In genomic region chr11:27055065-27055682, GRCh38 we compare ENCODE assay signal across 11 cellular contexts. TPM values are rescaled to one million over a fixed set of nuclear protein-coding genes. Genes with fewer than 3 reads are reported as not detected.
A peak's percentile ranks its signal among the peaks of the same experiment; 100 is the strongest.
DNase-seq lines count a peak whose midpoint lies in the region; ATAC-seq and TF ChIP-seq lines count a peak whose summit lies in the region.
"Had no signal": no experiment of that assay in that cellular context is flagged by ENCODE, and none has a peak within 500 bp of the region (broad histone marks: within the 10 kb centered on the region; RNA-seq: fewer than 3 reads in every experiment).

No MANE protein-coding gene starts in this region.

- H4K20me1 ChIP-seq in Karpas-422 (ENCODE audit: insufficient read depth, low read depth, low read length), result no peaks in the 10 kb centered on the region

- H3K9ac ChIP-seq in subcutaneous abdominal adipose tissue (ENCODE audit: low read length in 5 of 5) (no peak overlapping the region), Karpas-422 (ENCODE audit: low read length) (no peak overlapping the region)

- TF ChIP-seq CTCF in astrocyte of the cerebellum (IDR thresholded peaks at IDR 0.05; ENCODE audit: low read depth, low read length, missing control alignments) (no peak), kidney epithelial cell (IDR thresholded peaks at IDR 0.05; ENCODE audit: insufficient read depth, low read length, poor library complexity, severe bottlenecking) (no peak), lower leg skin (IDR thresholded peaks at IDR 0.05) (no peak)

- no peak overlapping the region for H2AFZ ChIP-seq in Karpas-422 (ENCODE audit: low read length)

- DNase-seq in LHCN-M2 (ENCODE audit: low read depth) (peak; percentile 77), astrocyte of the cerebellum (ENCODE audit: low read depth) (peak; percentile 20), kidney epithelial cell (ENCODE audit: low read depth) (peak; percentile 32), lower leg skin (ENCODE audit: low spot score in 2 of 2) (no peak), Karpas-422 (no peak)
- DNase-seq: activated CD4-positive, alpha-beta T cell treated with anti-CD3 and anti-CD28 coated beads, Interleukin-2, amount 50 U/mL, for 48 hours; activated gamma-delta T cell treated with Interleukin-2 at 50 U/mL for 16 hours; HCEC 1CT; NCI-H2081 treated with DMSO at 0.1 percent for 48 hours had no signal

- H3K27me3 ChIP-seq in kidney epithelial cell (ENCODE audit: control insufficient read depth, insufficient read depth, low read length) (no peaks in the 10 kb centered on the region), subcutaneous abdominal adipose tissue (ENCODE audit: control insufficient read depth in 5 of 5, insufficient read depth in 4 of 5, low read length in 5 of 5) (no peaks in the 10 kb centered on the region), Karpas-422 (ENCODE audit: low read length) (no peaks in the 10 kb centered on the region)

- ATAC-seq in GM19452 (IDR thresholded peaks at IDR 0.05; ENCODE audit: unreplicated experiment), result no peak

- no peaks in the 10 kb centered on the region for H3K9me2 ChIP-seq in Karpas-422 (replicated peaks; ENCODE audit: insufficient read depth, low read length)

- H3K27ac ChIP-seq in subcutaneous abdominal adipose tissue (ENCODE audit: low read depth, low read length) (peak overlapping the region; percentile 8), Karpas-422 (ENCODE audit: low read length) (no peak overlapping the region)

- H3K79me2 ChIP-seq in Karpas-422 (ENCODE audit: low read length), result no peaks in the 10 kb centered on the region

- H3K4me3 ChIP-seq in astrocyte of the cerebellum (ENCODE audit: low read depth, low read length) (no peak overlapping the region), kidney epithelial cell (ENCODE audit: low read depth, low read length) (no peak overlapping the region), subcutaneous abdominal adipose tissue (ENCODE audit: low read depth in 1 of 5, low read length in 5 of 5) (no peak overlapping the region), lower leg skin (ENCODE audit: low read depth, poor library complexity, severe bottlenecking) (no peak overlapping the region), Karpas-422 (ENCODE audit: low read length) (no peak overlapping the region)

- no peak for TF ChIP-seq POLR2A in lower leg skin (IDR thresholded peaks at IDR 0.05)

- H3K9me3 ChIP-seq in subcutaneous abdominal adipose tissue (ENCODE audit: control insufficient read depth in 5 of 5, low read length in 5 of 5) (peaks cover 0 to 4% (median 0%) of the 10 kb centered on the region in 5 donors), Karpas-422 (ENCODE audit: low read length) (no peaks in the 10 kb centered on the region)

- 86 to 91% methylated on average over 6 of the region's 6 CpGs for WGBS in lower leg skin, 2 donors

- no peak overlapping the region for H3K4me2 ChIP-seq in Karpas-422 (ENCODE audit: low read depth, low read length, poor library complexity, severe bottlenecking)

- H3K36me3 ChIP-seq in kidney epithelial cell (ENCODE audit: control insufficient read depth, insufficient read depth, low read length) (no peaks in the 10 kb centered on the region), subcutaneous abdominal adipose tissue (ENCODE audit: control insufficient read depth in 5 of 5, insufficient read depth in 5 of 5, low read length in 5 of 5) (no peaks in the 10 kb centered on the region), Karpas-422 (ENCODE audit: insufficient read depth, low read length) (no peaks in the 10 kb centered on the region)

- H3K4me1 ChIP-seq in subcutaneous abdominal adipose tissue (ENCODE audit: control insufficient read depth in 5 of 5, insufficient read depth in 5 of 5, low read length in 5 of 5) (peaks cover 0 to 15% (median 3%) of the 10 kb centered on the region in 5 donors), Karpas-422 (ENCODE audit: low read length) (no peaks in the 10 kb centered on the region)

- intact Hi-C loops in lower leg skin (cut with DNase I; ENCODE audit: low total_unique reads), result no loop called here

- in situ Hi-C loops in astrocyte of the cerebellum (cut with HindIII; ENCODE audit: low sequenced_read_pairs), result no loop called here

RNA-seq across cellular contexts. Expression of gene BBOX1, which starts 14.6 kb away (rescaled TPM):
- total RNA-seq in LHCN-M2 (2014; rRNA removed) (not detected in 2 replicates), kidney epithelial cell (not detected in 2 replicates), lower leg skin (10 to 100 TPM; 31.2 to 48.8 (median 38.2) TPM)
- polyA plus RNA-seq in LHCN-M2 (2012), result not detected
- total RNA-seq in Karpas-422 (2014; rRNA removed; shearing (Covaris generic); ENCODE audit: low replicate concordance), result not detected in 2 replicates

Comparison
In these comparisons a context has a peak if more than half of its experiments do, and no peak if none do; other contexts are left out.
1. DNase-seq: peak in LHCN-M2 (single experiment), astrocyte of the cerebellum (single experiment) and kidney epithelial cell (single experiment); none in lower leg skin (0 of 2) and Karpas-422 (single experiment).
2. RNA of gene BBOX1, which starts 14.6 kb away (total RNA-seq): 31.2 to 48.8 TPM in lower leg skin; not detected in LHCN-M2, not detected in kidney epithelial cell and not detected in Karpas-422; every median in the first group is over 10 times any median in the second.